In the genomic region with DNA sequence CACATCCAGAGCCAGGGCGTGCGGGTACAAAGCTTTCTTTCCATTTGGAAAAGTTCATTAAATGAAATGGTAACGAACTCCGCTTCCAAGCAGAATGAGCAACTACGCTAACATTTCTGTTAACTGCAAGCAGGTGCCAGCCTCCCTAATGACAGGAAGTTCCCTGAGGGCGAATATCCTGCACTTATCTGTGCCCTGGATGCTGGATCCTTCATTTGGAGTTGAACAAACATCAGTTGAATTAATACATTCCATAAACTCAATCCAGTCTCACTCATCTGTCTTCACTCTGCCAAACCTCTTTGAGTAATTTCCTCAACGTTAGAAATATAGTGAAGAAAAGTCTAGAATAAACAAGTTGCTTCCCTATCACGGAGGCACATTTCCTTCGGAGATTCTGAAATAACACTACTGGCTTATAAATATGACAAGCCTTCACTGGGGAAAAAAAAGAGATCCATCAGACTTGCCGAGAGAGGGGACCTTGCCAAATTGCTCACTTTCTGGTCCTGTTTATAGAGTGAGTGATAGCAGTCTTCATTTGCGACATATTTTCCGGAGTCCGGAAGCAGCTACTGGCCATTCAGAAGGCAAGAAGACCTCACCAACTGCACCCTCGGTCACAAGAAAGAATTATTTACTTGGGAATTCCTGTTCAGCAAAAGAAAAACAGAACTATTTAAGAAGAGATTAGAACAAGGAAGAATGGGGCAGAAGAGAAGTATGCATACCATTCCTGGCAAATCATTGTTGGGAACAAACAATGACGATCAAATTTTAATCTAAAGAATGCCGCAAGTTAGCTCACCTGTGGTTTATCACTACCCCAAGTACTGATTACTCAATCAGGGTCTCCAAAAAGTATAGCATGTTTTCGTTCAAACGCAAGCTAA, we compare ENCODE assay signal across 9 cellular contexts.
A peak's percentile ranks its signal among the peaks of the same experiment; 100 is the strongest.
DNase-seq lines count a peak whose midpoint lies in the region; ATAC-seq and TF ChIP-seq lines count a peak whose summit lies in the region.
"Had no signal": no experiment of that assay in that cellular context is flagged by ENCODE, and none has a peak within 500 bp of the region (broad histone marks: within the 10 kb centered on the region; RNA-seq: fewer than 3 reads in every experiment).

No MANE protein-coding gene starts in this region.

- no peak overlapping the region for H3K27ac ChIP-seq in CD4-positive, alpha-beta memory T cell (ENCODE audit: low read depth, low read length)
- H3K27ac ChIP-seq in PC-9 = peak overlapping the region; percentile 95

- H3K27me3 ChIP-seq in CD4-positive, alpha-beta memory T cell (ENCODE audit: insufficient read depth, low read length) = no peaks in the 10 kb centered on the region
- no peaks in the 10 kb centered on the region for H3K27me3 ChIP-seq in PC-9 (ENCODE audit: insufficient read depth, low read depth)

- CTCF ChIA-PET in CD4-positive, alpha-beta memory T cell (lab: Charles Lee; ENCODE audit: partially characterized antibody) = interaction anchor here (0.7 to 1.2 kb wide), 3 partner anchors 9 to 35 kb away, joined by 3 to 4 read pairs (median 4); no protein-coding TSS in a partner anchor
- CTCF ChIA-PET in PC-9 (lab: Charles Lee) = interaction anchor here (1.1 kb wide), 1 partner anchor 18 kb away, joined by 5 read pairs; no protein-coding TSS in a partner anchor

- peaks cover 91% of the 10 kb centered on the region for H3F3A ChIP-seq in PC-9 (ENCODE audit: insufficient read depth, low read depth)

- POLR2A ChIA-PET in CD4-positive, alpha-beta memory T cell (lab: Charles Lee; ENCODE audit: partially characterized antibody) = interaction anchor here (1.2 to 26.2 kb wide), 3 partner anchors 10 to 26 kb away, joined by 3 to 640 read pairs (median 3); no protein-coding TSS in a partner anchor
- POLR2A ChIA-PET in PC-9 (lab: Charles Lee; ENCODE audit: unreplicated experiment) = interaction anchor here (0.6 to 1.0 kb wide), 5 partner anchors 10 to 718 kb away, joined by 3 to 9 read pairs (median 3); no protein-coding TSS in a partner anchor

- H3K9me3 Mint-ChIP-seq in CD4-positive, alpha-beta memory T cell = peaks cover 0 to 2% (median 0%) of the 10 kb centered on the region in 8 donors
- H3K9me3 Mint-ChIP-seq in endothelial cell (ENCODE audit: unreplicated experiment) (no peaks in the 10 kb centered on the region), naive B cell (no peaks in the 10 kb centered on the region)

- no peak overlapping the region for H2AFZ ChIP-seq in PC-9

- H3K4me3 ChIP-seq in CD4-positive, alpha-beta memory T cell (ENCODE audit: low read length in 2 of 2) = no peak overlapping the region
- H3K4me3 ChIP-seq in PC-9 = peak overlapping the region; percentile 46

- no peaks in the 10 kb centered on the region for H3K27me3 Mint-ChIP-seq in CD4-positive, alpha-beta memory T cell
- H3K27me3 Mint-ChIP-seq in endothelial cell (ENCODE audit: unreplicated experiment) = peaks cover 2% of the 10 kb centered on the region
- H3K27me3 Mint-ChIP-seq in naive B cell = no peaks in the 10 kb centered on the region

- BruUV-seq in PC-9 (replicated peaks; lab: Mats Ljungman, UMichigan) = TSS peak; percentile 25

- H3K9me3 ChIP-seq in CD4-positive, alpha-beta memory T cell (ENCODE audit: control insufficient read depth in 1 of 2, low read length in 2 of 2) = no peaks in the 10 kb centered on the region
- no peaks in the 10 kb centered on the region for H3K9me3 ChIP-seq in PC-9 (ENCODE audit: insufficient read depth, low read depth)

- H3K27ac Mint-ChIP-seq in CD4-positive, alpha-beta memory T cell = peak overlapping the region; percentile 31 to 96 (median 64)
- H3K27ac Mint-ChIP-seq in endothelial cell (ENCODE audit: unreplicated experiment) (peak overlapping the region; percentile 81), naive B cell (peak overlapping the region; percentile 44 to 81 (median 75))

- no peak for DNase-seq in CD4-positive, alpha-beta memory T cell
- peak; percentile 66 to 97 for DNase-seq in PC-9
- DNase-seq in endothelial cell (ENCODE audit: low spot score) = no peak
- no peak for DNase-seq in naive B cell
- no peak for DNase-seq in amniotic stem cell (lab: John Stamatoyannopoulos, UW)
- no peak for DNase-seq in stimulated activated CD4-positive, alpha-beta T cell treated with anti-CD3 and anti-CD28 coated beads, Interleukin-2, amount 100 ng/mL, for 24 hours
- no peak for DNase-seq in activated CD4-positive, alpha-beta T cell treated with anti-CD3 and anti-CD28 coated beads for 48 hours
- no peak for DNase-seq in HuH-7 (ENCODE audit: low spot score)
- DNase-seq: DMS79 had no signal

- H3K4me3 Mint-ChIP-seq in CD4-positive, alpha-beta memory T cell = peak overlapping the region in 2 of 8 donors; percentile 48 to 69
- H3K4me3 Mint-ChIP-seq in endothelial cell (ENCODE audit: unreplicated experiment) (peak overlapping the region; percentile 70), naive B cell (peak overlapping the region in 4 of 8 donors; percentile 4 to 71 (median 42))

- H3K36me3 ChIP-seq in CD4-positive, alpha-beta memory T cell (ENCODE audit: insufficient read depth, low read length) = no peaks in the 10 kb centered on the region
- H3K36me3 ChIP-seq in PC-9 (ENCODE audit: low read depth) = peaks cover 33% of the 10 kb centered on the region

- H4K20me1 ChIP-seq in PC-9 (ENCODE audit: insufficient read depth) = peaks cover 14% of the 10 kb centered on the region

- H3K79me2 ChIP-seq in PC-9 (ENCODE audit: low read depth) = peaks cover 94% of the 10 kb centered on the region

- H3K36me3 Mint-ChIP-seq in CD4-positive, alpha-beta memory T cell = peaks cover 12 to 51% of the 10 kb centered on the region in 2 donors
- peaks cover 13% of the 10 kb centered on the region for H3K36me3 Mint-ChIP-seq in endothelial cell (ENCODE audit: low read depth, unreplicated experiment)
- H3K36me3 Mint-ChIP-seq in naive B cell = peaks cover 8 to 17% of the 10 kb centered on the region in 2 donors

- H3K4me2 ChIP-seq in PC-9 = peak overlapping the region; percentile 81

- H3K4me1 ChIP-seq in CD4-positive, alpha-beta memory T cell (ENCODE audit: insufficient read depth, low read length) = peaks cover 97% of the 10 kb centered on the region
- peaks cover 88% of the 10 kb centered on the region for H3K4me1 ChIP-seq in PC-9 (replicated peaks; ENCODE audit: insufficient read depth)

- ATAC-seq in naive B cell (ENCODE audit: low read depth in 2 of 2) = no peak

- H3K4me1 Mint-ChIP-seq in CD4-positive, alpha-beta memory T cell = peaks cover 55 to 97% (median 81%) of the 10 kb centered on the region in 4 donors
- H3K4me1 Mint-ChIP-seq in endothelial cell (ENCODE audit: unreplicated experiment) = peaks cover 69% of the 10 kb centered on the region
- H3K4me1 Mint-ChIP-seq in naive B cell = peaks cover 46 to 90% (median 67%) of the 10 kb centered on the region in 3 donors

- intact Hi-C loops in CD4-positive, alpha-beta memory T cell (cut with micrococcal nuclease) = no loop called here
- intact Hi-C loops in PC-9 (cut with micrococcal nuclease; ENCODE audit: unreplicated experiment) = loop anchor here (1.0 kb wide), 3 partner anchors 10 to 24 kb away; no protein-coding TSS in a partner anchor

- TF ChIP-seq CTCF in PC-9 (conservative IDR thresholded peaks at IDR 0.05) (no peak), endothelial cell (IDR thresholded peaks at IDR 0.05; ENCODE audit: unreplicated experiment) (no peak)

- no peaks in the 10 kb centered on the region for H3K9me2 ChIP-seq in PC-9 (ENCODE audit: insufficient read depth)

Comparison
In these comparisons a context has a peak if more than half of its experiments do, and no peak if none do; other contexts are left out.
1. DNase-seq: peak in PC-9 (2 of 2); none in CD4-positive, alpha-beta memory T cell (0 of 5), endothelial cell (single experiment), naive B cell (single experiment), amniotic stem cell (single experiment), stimulated activated CD4-positive, alpha-beta T cell treated with anti-CD3 and anti-CD28 coated beads, Interleukin-2, amount 100 ng/mL, for 24 hours (0 of 2), activated CD4-positive, alpha-beta T cell treated with anti-CD3 and anti-CD28 coated beads for 48 hours (single experiment) and HuH-7 (single experiment).
2. Peak in every context shown above with its lines, with median percentiles within 50 percentile points of each other: H3K27ac Mint-ChIP-seq.